ENCODE assay signal across 20 cellular contexts in genomic region chr17:7228920-7229319, GRCh38. TPM values are rescaled to one million over a fixed set of nuclear protein-coding genes. Genes with fewer than 3 reads are reported as not detected.
DNase-seq lines count a peak whose midpoint lies in the region; ATAC-seq, FAIRE-seq and TF ChIP-seq lines count a peak whose summit lies in the region.
"Had no signal": no experiment of that assay in that cellular context is flagged by ENCODE, and none has a peak within 500 bp of the region (broad histone marks: within the 10 kb centered on the region; RNA-seq: fewer than 3 reads in every experiment).

No MANE protein-coding gene starts in this region.

- peaks cover 20% of the 10 kb centered on the region for H3K27me3 Mint-ChIP-seq in endothelial cell (ENCODE audit: unreplicated experiment)
- H3K27me3 Mint-ChIP-seq: CD4-positive, alpha-beta memory T cell had no signal

- H3K4me1 ChIP-seq in right cardiac atrium (ENCODE audit: control insufficient read depth, insufficient read depth, low read length): peaks cover 3% of the 10 kb centered on the region
- H3K4me1 ChIP-seq in heart right ventricle: peaks cover 0 to 52% (median 30%) of the 10 kb centered on the region in 9 donors
- H3K4me1 ChIP-seq in keratinocyte (ENCODE audit: control insufficient read depth, extremely low read depth, insufficient read depth, low read length): peaks cover 28% of the 10 kb centered on the region

- no peak for FAIRE-seq in keratinocyte (lab: Jason Lieb, UNC)
- FAIRE-seq: GM19239, K562, RCC 7860 had no signal

- peaks cover 17% of the 10 kb centered on the region for H3K4me1 Mint-ChIP-seq in endothelial cell (ENCODE audit: unreplicated experiment)

- no peak overlapping the region for H2AFZ ChIP-seq in keratinocyte (ENCODE audit: control insufficient read depth, low read length)

- H3K9ac ChIP-seq in keratinocyte (ENCODE audit: control insufficient read depth, extremely low read depth, insufficient read depth, low read length): peak overlapping the region; percentile 14

- no peak for TF ChIP-seq CTCF in heart right ventricle (IDR thresholded peaks at IDR 0.05)
- no peak for TF ChIP-seq CTCF in endothelial cell (IDR thresholded peaks at IDR 0.05; ENCODE audit: unreplicated experiment)
- TF ChIP-seq CTCF in keratinocyte (optimal IDR thresholded peaks at IDR 0.05 in 1 of 3, IDR thresholded peaks at IDR 0.05 in 1 of 3, conservative IDR thresholded peaks at IDR 0.05 in 1 of 3; ENCODE audit: extremely low read depth in 1 of 3, insufficient read depth in 2 of 3, low read length in 3 of 3): no peak

- DNase-seq in right cardiac atrium (peak in 2 of 3 donors; percentile 35 to 50), heart right ventricle (no peak), endothelial cell (ENCODE audit: low spot score) (no peak), keratinocyte (ENCODE audit: low read depth, low spot score) (no peak), NCI-H69 (lab: John Stamatoyannopoulos, UW) (no peak)
- DNase-seq: CD4-positive, alpha-beta memory T cell; DMS153; GF-D8; GOT3; NCI-H1105; NCI-H2081; NCI-H446 treated with DMSO at 0.1 percent for 48 hours had no signal

- peaks cover 2% of the 10 kb centered on the region for H3K9me1 ChIP-seq in keratinocyte (ENCODE audit: control insufficient read depth, extremely low read depth, insufficient read depth, low read length)

- intact Hi-C loops in right cardiac atrium (cut with DNase I) (no loop called here), heart right ventricle (cut with DNase I) (no loop called here)

- peaks cover 37% of the 10 kb centered on the region for H3K79me2 ChIP-seq in keratinocyte (ENCODE audit: control insufficient read depth, insufficient read depth, low read length)

- dilution Hi-C loops in keratinocyte (cut with MboI; ENCODE audit: extremely low pct_ligation_motif_present, low sequenced_read_pairs): no loop called here

- H3K27me3 ChIP-seq in right cardiac atrium (ENCODE audit: control insufficient read depth, insufficient read depth) (no peaks in the 10 kb centered on the region), heart right ventricle (no peaks in the 10 kb centered on the region), keratinocyte (ENCODE audit: control insufficient read depth, extremely low read depth, insufficient read depth, low read length) (no peaks in the 10 kb centered on the region)

- H3K9me3 ChIP-seq in right cardiac atrium (ENCODE audit: control insufficient read depth, low read length): no peaks in the 10 kb centered on the region
- H3K9me3 ChIP-seq in heart right ventricle: no peaks in the 10 kb centered on the region
- H3K9me3 ChIP-seq in keratinocyte (ENCODE audit: control insufficient read depth, low read depth, low read length): no peaks in the 10 kb centered on the region
- H3K9me3 ChIP-seq: A549 had no signal

- H3K4me2 ChIP-seq in keratinocyte (ENCODE audit: control insufficient read depth, extremely low read depth, insufficient read depth, low read depth, low read length): no peak overlapping the region
- H3K4me2 ChIP-seq: A549 had no signal

- no peak overlapping the region for H3K27ac Mint-ChIP-seq in endothelial cell (ENCODE audit: unreplicated experiment)

- H3K36me3 Mint-ChIP-seq in endothelial cell (ENCODE audit: low read depth, unreplicated experiment): peaks cover 36% of the 10 kb centered on the region

- H3K4me3 ChIP-seq in right cardiac atrium (ENCODE audit: low read length) (no peak overlapping the region), heart right ventricle (no peak overlapping the region), keratinocyte (ENCODE audit: control insufficient read depth in 2 of 3, extremely low read depth in 1 of 3, insufficient read depth in 2 of 3, low read depth in 1 of 3, low read length in 3 of 3) (no peak overlapping the region)
- H3K4me3 ChIP-seq: A549, K562 had no signal

- H3K4me3 Mint-ChIP-seq in endothelial cell (ENCODE audit: unreplicated experiment): peak overlapping the region; percentile 25
- H3K4me3 Mint-ChIP-seq: CD4-positive, alpha-beta memory T cell had no signal

- ATAC-seq in right cardiac atrium (no peak), heart right ventricle (no peak), HG02642 (IDR thresholded peaks at IDR 0.05; ENCODE audit: poor library complexity, unreplicated experiment) (no peak), GM19455 (IDR thresholded peaks at IDR 0.05; ENCODE audit: unreplicated experiment) (no peak), HG03280 (IDR thresholded peaks at IDR 0.05; ENCODE audit: unreplicated experiment) (no peak)
- ATAC-seq: A549, HCT116, K562 had no signal

- H4K20me1 ChIP-seq in keratinocyte (ENCODE audit: control insufficient read depth, extremely low read depth, insufficient read depth, low read length): peaks cover 3% of the 10 kb centered on the region

- H3K36me3 ChIP-seq in heart right ventricle (peaks cover 0 to 70% (median 45%) of the 10 kb centered on the region in 9 donors), keratinocyte (ENCODE audit: control insufficient read depth in 2 of 2, extremely low read depth in 1 of 2, insufficient read depth in 2 of 2, low read length in 2 of 2) (peaks cover 25 to 37% of the 10 kb centered on the region in 2 experiments)

- H3K27ac ChIP-seq in right cardiac atrium (ENCODE audit: low read length) (no peak overlapping the region), heart right ventricle (no peak overlapping the region), keratinocyte (ENCODE audit: control insufficient read depth, insufficient read depth, low read length) (peak overlapping the region; percentile 57)

- 91% methylated on average over 14 of the region's 14 CpGs for WGBS in right cardiac atrium
- WGBS in heart right ventricle, 2 donors: 91 to 92% methylated on average over 14 of the region's 14 CpGs

- no peaks in the 10 kb centered on the region for H3K9me3 Mint-ChIP-seq in endothelial cell (ENCODE audit: unreplicated experiment)
- H3K9me3 Mint-ChIP-seq: CD4-positive, alpha-beta memory T cell had no signal

RNA-seq across cellular contexts. Expression of gene DVL2, which starts 5.4 kb away (rescaled TPM):
- total RNA-seq in right cardiac atrium (10 to 100 TPM; 20.0 to 26.1 (median 23.4) TPM), heart right ventricle (10 to 100 TPM; 14.1 to 25.6 (median 18.0) TPM), endothelial cell (ENCODE audit: unreplicated experiment) (58.2 TPM)
- polyA plus RNA-seq in right cardiac atrium (14.6 TPM), heart right ventricle (10 to 100 TPM in 1 of 2 donors, 1 to 10 TPM in 1; 10.0 to 23.0 TPM), keratinocyte (3.7 to 6.3 TPM (median 4.7 TPM) in 3 replicates)
- polyA plus RNA-seq in keratinocyte (2011; ENCODE audit: low read depth): 37.4 TPM
- polyA plus RNA-seq in keratinocyte (2011; cell fraction: cytosol; rRNA removed): 2.5 and 4.6 TPM in 2 replicates
- polyA plus RNA-seq in keratinocyte (2011; cell fraction: nucleus; rRNA removed): 13.5 and 19.5 TPM in 2 replicates
- 18.0 and 25.1 TPM in 2 replicates for polyA plus RNA-seq in keratinocyte (2012; ENCODE audit: low replicate concordance)
- 9.5 to 27.7 TPM (median 17.8 TPM) in 3 replicates for polyA minus RNA-seq in keratinocyte
- 8.4 TPM for polyA minus RNA-seq in keratinocyte (2011; cell fraction: cytosol; rRNA and poly(A)+ RNA removed)
- polyA minus RNA-seq in keratinocyte (2011; cell fraction: nucleus; rRNA and poly(A)+ RNA removed): 11.5 and 17.1 TPM in 2 replicates

RNA-seq across cellular contexts. Expression of gene ACADVL, which starts 9.2 kb away (rescaled TPM):
- total RNA-seq in right cardiac atrium (1,000 to 10,000 TPM in 3 of 4 donors, 100 to 1,000 TPM in 1; 896 to 1,154 (median 1,049) TPM), heart right ventricle (1,000 to 10,000 TPM in 7 of 10 donors, 100 to 1,000 TPM in 3; 951 to 2,054 (median 1,322) TPM), endothelial cell (ENCODE audit: unreplicated experiment) (281 TPM)
- polyA plus RNA-seq in right cardiac atrium (1,142 TPM), heart right ventricle (1,000 to 10,000 TPM in 1 of 2 donors, 100 to 1,000 TPM in 1; 807 to 4,806 TPM), keratinocyte (300 to 633 TPM (median 301 TPM) in 3 replicates)
- polyA plus RNA-seq in keratinocyte (2011; ENCODE audit: low read depth): 320 TPM
- polyA plus RNA-seq in keratinocyte (2011; cell fraction: cytosol; rRNA removed): 104 and 182 TPM in 2 replicates
- polyA plus RNA-seq in keratinocyte (2011; cell fraction: nucleus; rRNA removed): 2,509 and 2,890 TPM in 2 replicates
- 288 and 791 TPM in 2 replicates for polyA plus RNA-seq in keratinocyte (2012; ENCODE audit: low replicate concordance)
- polyA minus RNA-seq in keratinocyte: 244 to 273 TPM (median 251 TPM) in 3 replicates
- polyA minus RNA-seq in keratinocyte (2011; cell fraction: cytosol; rRNA and poly(A)+ RNA removed): 158 TPM
- polyA minus RNA-seq in keratinocyte (2011; cell fraction: nucleus; rRNA and poly(A)+ RNA removed): 250 and 252 TPM in 2 replicates

RNA-seq across cellular contexts. Expression of gene DLG4, which starts 9.3 kb away (rescaled TPM):
- total RNA-seq in right cardiac atrium (10 to 100 TPM; 28.7 to 36.2 (median 31.5) TPM), heart right ventricle (10 to 100 TPM; 13.0 to 22.1 (median 16.7) TPM), endothelial cell (ENCODE audit: unreplicated experiment) (44.3 TPM)
- polyA plus RNA-seq in right cardiac atrium (23.3 TPM), heart right ventricle (10 to 100 TPM in 1 of 2 donors, 1 to 10 TPM in 1; 5.4 to 27.8 TPM), keratinocyte (4.5 to 7.2 TPM (median 5.5 TPM) in 3 replicates)
- 2.0 TPM for polyA plus RNA-seq in keratinocyte (2011; ENCODE audit: low read depth)
- 2.5 and 5.6 TPM in 2 replicates for polyA plus RNA-seq in keratinocyte (2011; cell fraction: cytosol; rRNA removed)
- 18.1 and 23.3 TPM in 2 replicates for polyA plus RNA-seq in keratinocyte (2011; cell fraction: nucleus; rRNA removed)
- polyA plus RNA-seq in keratinocyte (2012; ENCODE audit: low replicate concordance): 3.8 and 7.9 TPM in 2 replicates
- polyA minus RNA-seq in keratinocyte: 4.7 to 19.3 TPM (median 5.7 TPM) in 3 replicates
- polyA minus RNA-seq in keratinocyte (2011; cell fraction: cytosol; rRNA and poly(A)+ RNA removed): 9.2 TPM
- polyA minus RNA-seq in keratinocyte (2011; cell fraction: nucleus; rRNA and poly(A)+ RNA removed): 4.5 and 7.7 TPM in 2 replicates

RNA-seq across cellular contexts. Expression of gene PHF23, which starts 10.3 kb away (rescaled TPM):
- 10 to 100 TPM; 22.2 to 30.4 (median 24.5) TPM for total RNA-seq in right cardiac atrium
- 18.8 TPM for polyA plus RNA-seq in right cardiac atrium
- total RNA-seq in heart right ventricle: 10 to 100 TPM; 17.7 to 24.5 (median 22.6) TPM
- 10 to 100 TPM; 16.1 to 25.0 TPM for polyA plus RNA-seq in heart right ventricle
- total RNA-seq in endothelial cell (ENCODE audit: unreplicated experiment): 80.9 TPM
- polyA plus RNA-seq in keratinocyte: 52.8 to 61.6 TPM (median 55.3 TPM) in 3 replicates
- polyA plus RNA-seq in keratinocyte (2011; ENCODE audit: low read depth): 43.8 TPM
- polyA plus RNA-seq in keratinocyte (2011; cell fraction: cytosol; rRNA removed): 50.2 and 55.4 TPM in 2 replicates
- polyA plus RNA-seq in keratinocyte (2011; cell fraction: nucleus; rRNA removed): 75.4 and 76.5 TPM in 2 replicates
- polyA plus RNA-seq in keratinocyte (2012; ENCODE audit: low replicate concordance): 45.3 and 50.3 TPM in 2 replicates
- polyA minus RNA-seq in keratinocyte: 41.1 to 77.5 TPM (median 49.7 TPM) in 3 replicates
- 36.1 TPM for polyA minus RNA-seq in keratinocyte (2011; cell fraction: cytosol; rRNA and poly(A)+ RNA removed)
- 41.4 and 42.0 TPM in 2 replicates for polyA minus RNA-seq in keratinocyte (2011; cell fraction: nucleus; rRNA and poly(A)+ RNA removed)

RNA-seq across cellular contexts. Expression of gene GABARAP, which starts 13.3 kb away (rescaled TPM):
- total RNA-seq in right cardiac atrium (100 to 1,000 TPM; 492 to 540 (median 522) TPM), heart right ventricle (100 to 1,000 TPM; 440 to 567 (median 501) TPM), endothelial cell (ENCODE audit: unreplicated experiment) (418 TPM)
- polyA plus RNA-seq in right cardiac atrium (741 TPM), heart right ventricle (100 to 1,000 TPM; 540 to 733 TPM), keratinocyte (271 to 416 TPM (median 391 TPM) in 3 replicates)
- polyA plus RNA-seq in keratinocyte (2011; ENCODE audit: low read depth): 120 TPM
- polyA plus RNA-seq in keratinocyte (2011; cell fraction: cytosol; rRNA removed): 578 and 682 TPM in 2 replicates
- polyA plus RNA-seq in keratinocyte (2011; cell fraction: nucleus; rRNA removed): 185 and 186 TPM in 2 replicates
- polyA plus RNA-seq in keratinocyte (2012; ENCODE audit: low replicate concordance): 266 and 545 TPM in 2 replicates
- 235 to 333 TPM (median 240 TPM) in 3 replicates for polyA minus RNA-seq in keratinocyte
- 161 TPM for polyA minus RNA-seq in keratinocyte (2011; cell fraction: cytosol; rRNA and poly(A)+ RNA removed)
- 27.8 and 46.5 TPM in 2 replicates for polyA minus RNA-seq in keratinocyte (2011; cell fraction: nucleus; rRNA and poly(A)+ RNA removed)

Comparison
In these comparisons a context has a peak if more than half of its experiments do, and no peak if none do; other contexts are left out.
1. DNase-seq: peak in right cardiac atrium (2 of 3); none in heart right ventricle (0 of 2), endothelial cell (single experiment), keratinocyte (single experiment) and NCI-H69 (single experiment).